ENCODE assay signal across 1 cellular context in the genomic region with DNA sequence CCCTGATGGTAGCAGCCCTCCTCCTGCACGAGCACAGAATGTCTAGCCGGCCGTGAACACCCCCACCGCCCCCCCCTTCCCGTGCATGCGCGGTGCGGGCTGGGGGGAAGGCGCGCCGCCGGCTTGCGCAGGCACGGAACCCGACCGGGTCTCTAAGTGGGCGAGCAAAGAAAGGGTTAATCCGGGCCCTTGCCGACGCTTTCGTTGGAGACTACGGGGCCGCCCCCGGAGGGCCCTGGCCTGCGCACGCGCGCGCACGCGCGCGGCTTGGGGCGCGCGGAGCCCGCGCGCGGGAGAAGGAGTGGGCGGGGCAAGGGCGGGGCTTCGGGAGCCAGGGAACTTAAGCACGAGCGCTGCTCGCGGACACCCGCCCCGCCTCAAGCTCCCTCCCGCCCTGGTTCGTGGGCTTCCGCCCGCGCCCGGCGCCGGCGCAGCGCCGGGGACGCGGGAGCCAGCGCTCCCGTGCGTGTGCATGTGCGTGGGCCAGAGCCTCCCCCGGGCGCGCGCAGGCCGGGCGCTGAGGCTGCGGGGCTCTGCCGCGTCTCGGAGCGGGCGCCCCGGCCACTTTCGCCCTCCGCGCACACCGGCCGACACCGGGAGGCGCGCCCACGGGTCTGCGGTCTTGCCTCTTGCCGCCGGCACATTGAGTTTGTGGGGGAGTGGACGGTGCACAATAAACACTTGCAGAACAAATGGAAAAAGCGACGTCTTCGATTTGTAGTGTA.
TF ChIP-seq lines count a peak whose summit lies in the region.

No MANE protein-coding gene starts in this region.

TF ChIP-seq in K562, 482 proteins besides CTCF, POLR2A, EP300 and RAD21 (continued from another document and continues in another):
- TF ChIP-seq CREB3L1 (IDR thresholded peaks at IDR 0.05; ENCODE audit: borderline replicate concordance, low read depth) = 0 out of 2 replicates have a peak, but pooled peaks have one; percentile 11
- TF ChIP-seq ZNF696 (CRISPR knock-in tag; conservative IDR thresholded peaks at IDR 0.05) = no peak
- no peak for TF ChIP-seq ETV1 (tag; conservative IDR thresholded peaks at IDR 0.05; ENCODE audit: low read depth)
- no peak for TF ChIP-seq RNF219 (CRISPR knock-in tag; IDR thresholded peaks at IDR 0.05)
- no peak for TF ChIP-seq NR0B1 (IDR thresholded peaks at IDR 0.05; ENCODE audit: partially characterized antibody)
- no peak for TF ChIP-seq IRF9 (tag; IDR thresholded peaks at IDR 0.05)
- TF ChIP-seq FOXK1 (CRISPR knock-in tag; IDR thresholded peaks at IDR 0.05; ENCODE audit: borderline replicate concordance) = no peak
- TF ChIP-seq MAFF (IDR thresholded peaks at IDR 0.05; ENCODE audit: low read length) = no peak
- TF ChIP-seq ZNF354B (CRISPR knock-in tag; IDR thresholded peaks at IDR 0.05) = no peak
- TF ChIP-seq CREB3 (tag; conservative IDR thresholded peaks at IDR 0.05; ENCODE audit: low read depth) = peak; percentile 84; the same call in 1 of the 2 replicates
- TF ChIP-seq, protein P1, sequence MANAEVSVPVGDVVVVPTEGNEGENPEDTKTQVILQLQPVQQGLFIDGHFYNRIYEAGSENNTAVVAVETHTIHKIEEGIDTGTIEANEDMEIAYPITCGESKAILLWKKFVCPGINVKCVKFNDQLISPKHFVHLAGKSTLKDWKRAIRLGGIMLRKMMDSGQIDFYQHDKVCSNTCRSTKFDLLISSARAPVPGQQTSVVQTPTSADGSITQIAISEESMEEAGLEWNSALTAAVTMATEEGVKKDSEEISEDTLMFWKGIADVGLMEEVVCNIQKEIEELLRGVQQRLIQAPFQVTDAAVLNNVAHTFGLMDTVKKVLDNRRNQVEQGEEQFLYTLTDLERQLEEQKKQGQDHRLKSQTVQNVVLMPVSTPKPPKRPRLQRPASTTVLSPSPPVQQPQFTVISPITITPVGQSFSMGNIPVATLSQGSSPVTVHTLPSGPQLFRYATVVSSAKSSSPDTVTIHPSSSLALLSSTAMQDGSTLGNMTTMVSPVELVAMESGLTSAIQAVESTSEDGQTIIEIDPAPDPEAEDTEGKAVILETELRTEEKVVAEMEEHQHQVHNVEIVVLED (CRISPR knock-in tag; IDR thresholded peaks at IDR 0.05) = peak; percentile 67
- no peak for TF ChIP-seq EP400 (IDR thresholded peaks at IDR 0.05)
- no peak for TF ChIP-seq ZNF436 (CRISPR knock-in tag; IDR thresholded peaks at IDR 0.05)
- no peak for TF ChIP-seq U2AF1 (optimal IDR thresholded peaks at IDR 0.05; ENCODE audit: low read depth, low read length)
- no peak for TF ChIP-seq NCOA1 (IDR thresholded peaks at IDR 0.05; ENCODE audit: low read depth)
- peak; percentile 86 for TF ChIP-seq RBFOX2 (IDR thresholded peaks at IDR 0.05; ENCODE audit: low read depth, low read length)
- peak; percentile 85 for TF ChIP-seq ZNF311 (CRISPR knock-in tag; IDR thresholded peaks at IDR 0.05)
- no peak for TF ChIP-seq ILK (tag; IDR thresholded peaks at IDR 0.05; ENCODE audit: borderline replicate concordance, low read depth)
- TF ChIP-seq PTTG1 (tag; IDR thresholded peaks at IDR 0.05; ENCODE audit: low read depth) = no peak
- TF ChIP-seq, protein P2, sequence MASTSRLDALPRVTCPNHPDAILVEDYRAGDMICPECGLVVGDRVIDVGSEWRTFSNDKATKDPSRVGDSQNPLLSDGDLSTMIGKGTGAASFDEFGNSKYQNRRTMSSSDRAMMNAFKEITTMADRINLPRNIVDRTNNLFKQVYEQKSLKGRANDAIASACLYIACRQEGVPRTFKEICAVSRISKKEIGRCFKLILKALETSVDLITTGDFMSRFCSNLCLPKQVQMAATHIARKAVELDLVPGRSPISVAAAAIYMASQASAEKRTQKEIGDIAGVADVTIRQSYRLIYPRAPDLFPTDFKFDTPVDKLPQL (IDR thresholded peaks at IDR 0.05; ENCODE audit: extremely low read depth, insufficient read length) = no peak
- TF ChIP-seq ZNF57 (CRISPR knock-in tag; IDR thresholded peaks at IDR 0.05) = no peak
- no peak for TF ChIP-seq PHF21A (IDR thresholded peaks at IDR 0.05; ENCODE audit: borderline replicate concordance, low read depth)
- no peak for TF ChIP-seq TAF7 (tag; IDR thresholded peaks at IDR 0.05)
- peak; percentile 99 for TF ChIP-seq ZNF197 (CRISPR knock-in tag; IDR thresholded peaks at IDR 0.05; ENCODE audit: low read depth)
- TF ChIP-seq, protein P3, sequence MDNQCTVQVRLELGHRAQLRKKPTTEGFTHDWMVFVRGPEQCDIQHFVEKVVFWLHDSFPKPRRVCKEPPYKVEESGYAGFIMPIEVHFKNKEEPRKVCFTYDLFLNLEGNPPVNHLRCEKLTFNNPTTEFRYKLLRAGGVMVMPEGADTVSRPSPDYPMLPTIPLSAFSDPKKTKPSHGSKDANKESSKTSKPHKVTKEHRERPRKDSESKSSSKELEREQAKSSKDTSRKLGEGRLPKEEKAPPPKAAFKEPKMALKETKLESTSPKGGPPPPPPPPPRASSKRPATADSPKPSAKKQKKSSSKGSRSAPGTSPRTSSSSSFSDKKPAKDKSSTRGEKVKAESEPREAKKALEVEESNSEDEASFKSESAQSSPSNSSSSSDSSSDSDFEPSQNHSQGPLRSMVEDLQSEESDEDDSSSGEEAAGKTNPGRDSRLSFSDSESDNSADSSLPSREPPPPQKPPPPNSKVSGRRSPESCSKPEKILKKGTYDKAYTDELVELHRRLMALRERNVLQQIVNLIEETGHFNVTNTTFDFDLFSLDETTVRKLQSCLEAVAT (IDR thresholded peaks at IDR 0.05) = no peak
- TF ChIP-seq ETV6 (IDR thresholded peaks at IDR 0.05; ENCODE audit: borderline replicate concordance in 1 of 2, low read depth in 2 of 2, low read length in 1 of 2) = no peak
- TF ChIP-seq ETV6 (CRISPR knock-in tag; IDR thresholded peaks at IDR 0.05; ENCODE audit: borderline replicate concordance) = no peak
- TF ChIP-seq NFATC3 (IDR thresholded peaks at IDR 0.05) = no peak
- no peak for TF ChIP-seq IRF1 (CRISPR knock-in tag; IDR thresholded peaks at IDR 0.05; ENCODE audit: borderline replicate concordance)
- no peak for TF ChIP-seq SNRNP70 (optimal IDR thresholded peaks at IDR 0.05; ENCODE audit: low read depth, low read length)
- TF ChIP-seq POLR2B (IDR thresholded peaks at IDR 0.05; ENCODE audit: low read depth, partially characterized antibody) = no peak
- TF ChIP-seq NR2F6 (CRISPR knock-in tag; IDR thresholded peaks at IDR 0.05) = 0 out of 2 replicates have a peak, but pooled peaks have one; percentile 20
- TF ChIP-seq ZNF347 (CRISPR knock-in tag; IDR thresholded peaks at IDR 0.05; ENCODE audit: low read depth) = no peak
- TF ChIP-seq GABPA (tag; conservative IDR thresholded peaks at IDR 0.05; ENCODE audit: low read depth) = peak; percentile 70
- TF ChIP-seq, protein P4, sequence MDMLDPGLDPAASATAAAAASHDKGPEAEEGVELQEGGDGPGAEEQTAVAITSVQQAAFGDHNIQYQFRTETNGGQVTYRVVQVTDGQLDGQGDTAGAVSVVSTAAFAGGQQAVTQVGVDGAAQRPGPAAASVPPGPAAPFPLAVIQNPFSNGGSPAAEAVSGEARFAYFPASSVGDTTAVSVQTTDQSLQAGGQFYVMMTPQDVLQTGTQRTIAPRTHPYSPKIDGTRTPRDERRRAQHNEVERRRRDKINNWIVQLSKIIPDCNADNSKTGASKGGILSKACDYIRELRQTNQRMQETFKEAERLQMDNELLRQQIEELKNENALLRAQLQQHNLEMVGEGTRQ (CRISPR knock-in tag; IDR thresholded peaks at IDR 0.05) = 0 out of 2 replicates have a peak, but pooled peaks have one; percentile 2
- TF ChIP-seq NUFIP1 (IDR thresholded peaks at IDR 0.05; ENCODE audit: partially characterized antibody) = no peak
- TF ChIP-seq ZNF77 (CRISPR knock-in tag; IDR thresholded peaks at IDR 0.05) = no peak
- no peak for TF ChIP-seq HDGF (IDR thresholded peaks at IDR 0.05)
- peak; percentile 78 for TF ChIP-seq SAFB (IDR thresholded peaks at IDR 0.05; ENCODE audit: borderline replicate concordance, low read depth, low read length)
- TF ChIP-seq ZBTB43 (CRISPR knock-in tag; IDR thresholded peaks at IDR 0.05) = no peak
- no peak for TF ChIP-seq RBM34 (IDR thresholded peaks at IDR 0.05; ENCODE audit: borderline replicate concordance, insufficient read depth, low read length)
- no peak for TF ChIP-seq ZBTB8A (IDR thresholded peaks at IDR 0.05; ENCODE audit: partially characterized antibody)
- TF ChIP-seq PBX2 (CRISPR knock-in tag; IDR thresholded peaks at IDR 0.05; ENCODE audit: low read depth) = no peak
- no peak for TF ChIP-seq PBX2 (tag; conservative IDR thresholded peaks at IDR 0.05; ENCODE audit: low read depth)
- no peak for TF ChIP-seq TAF9B (IDR thresholded peaks at IDR 0.05; ENCODE audit: partially characterized antibody)
